ENCODE assay signal across 14 cellular contexts in genomic region chr11:249062-249461, GRCh38. TPM values are rescaled to one million over a fixed set of nuclear protein-coding genes. Genes with fewer than 3 reads are reported as not detected.
"Had no signal": no experiment of that assay in that cellular context is flagged by ENCODE, and none has a peak within 500 bp of the region (broad histone marks: within the 10 kb centered on the region; RNA-seq: fewer than 3 reads in every experiment).

No MANE protein-coding gene starts in this region.

- DNase-seq: activated CD4-positive, CD25-positive, alpha-beta regulatory T cell treated with anti-CD3 and anti-CD28 coated beads, Interleukin-2, amount 50 U/mL, for 72 hours; activated gamma-delta T cell treated with Interleukin-2 at 50 U/mL for 16 hours; activated T-cell treated with anti-CD3 and anti-CD28 coated beads, Interleukin-2, amount 50 U/mL, for 1 hour; adrenal gland; left cardiac atrium; lower lobe of right lung; right cardiac atrium; stimulated activated CD4-positive, alpha-beta T cell treated with anti-CD3 and anti-CD28 coated beads, Interleukin-15, amount 100 ng/mL, for 24 hours; stimulated activated CD4-positive, alpha-beta T cell treated with anti-CD3 and anti-CD28 coated beads, Interleukin-4, amount 100 ng/mL, for 4 hours; stimulated activated CD8-positive, alpha-beta memory T cell treated with anti-CD3 and anti-CD28 coated beads, Interleukin-4, amount 100 ng/mL, for 48 hours; thyroid gland; uterus had no signal

- ATAC-seq: gastroesophageal sphincter, left cardiac atrium, lower lobe of right lung, right cardiac atrium had no signal

RNA-seq across cellular contexts. Expression of gene NLRP6, which starts 29.1 kb away (rescaled TPM):
- total RNA-seq: cardiac muscle cell had no signal
